ENCODE assay signal across 19 cellular contexts in the genomic region with DNA sequence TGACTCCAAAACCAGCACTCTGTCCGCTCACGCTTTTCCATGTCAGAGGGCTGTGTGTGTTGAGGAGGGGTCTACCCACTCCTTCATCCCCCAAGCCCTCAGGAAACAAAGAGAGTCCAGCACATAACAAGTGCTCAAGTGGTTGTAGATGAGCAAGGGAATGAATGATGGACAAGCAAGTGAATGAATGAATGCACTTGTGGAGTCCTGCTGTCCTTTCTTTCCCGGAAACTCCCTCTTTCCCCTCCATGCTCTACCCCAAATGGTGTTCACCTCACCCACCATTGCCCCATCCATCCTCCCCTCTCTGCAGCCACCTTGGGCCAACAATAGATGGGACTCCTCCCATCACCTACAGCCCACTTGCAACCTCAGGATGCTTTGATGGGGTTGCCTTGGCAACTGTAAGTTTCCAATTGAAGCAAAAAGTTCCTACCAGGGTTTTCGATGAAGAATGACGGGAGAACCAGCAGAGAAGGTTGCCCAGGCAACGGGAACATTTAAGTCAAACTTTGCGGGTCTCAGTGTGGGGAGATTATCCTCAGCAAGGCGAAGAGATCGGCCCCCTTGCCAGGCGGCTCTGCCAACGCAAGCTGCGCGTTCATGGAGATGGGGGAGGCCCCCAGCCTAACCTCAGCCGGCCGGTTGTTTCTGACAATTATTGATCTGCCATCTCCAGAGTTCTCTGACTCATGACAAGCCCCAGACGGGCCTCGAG. TPM values are rescaled to one million over a fixed set of nuclear protein-coding genes. Genes with fewer than 3 reads are reported as not detected.
DNase-seq lines count a peak whose midpoint lies in the region; ATAC-seq and TF ChIP-seq lines count a peak whose summit lies in the region.
"Had no signal": no experiment of that assay in that cellular context is flagged by ENCODE, and none has a peak within 500 bp of the region (broad histone marks: within the 10 kb centered on the region; RNA-seq: fewer than 3 reads in every experiment).

No MANE protein-coding gene starts in this region.

- POLR2A ChIA-PET in activated CD8-positive, alpha-beta T cell treated with anti-CD3 and anti-CD28 coated beads, Interleukin-2, amount 10 ng/mL, durations not matched to agents 7 days and 5 days (lab: Charles Lee) = no interaction called here
- POLR2A ChIA-PET in activated CD8-positive, alpha-beta T cell treated with anti-CD3 and anti-CD28 coated beads for 36 hours (lab: Charles Lee) = no interaction called here

- H3K4me3 Mint-ChIP-seq in activated CD8-positive, alpha-beta T cell treated with anti-CD3 and anti-CD28 coated beads, Interleukin-2, amount 10 ng/mL, durations not matched to agents 7 days and 5 days = no peak overlapping the region
- H3K4me3 Mint-ChIP-seq in activated CD8-positive, alpha-beta T cell treated with anti-CD3 and anti-CD28 coated beads for 36 hours = no peak overlapping the region
- H3K4me3 Mint-ChIP-seq: CD14-positive monocyte had no signal

- intact Hi-C loops in activated CD8-positive, alpha-beta T cell treated with anti-CD3 and anti-CD28 coated beads for 36 hours (cut with micrococcal nuclease) = no loop called here
- intact Hi-C loops in head of caudate nucleus (cut with DNase I) = no loop called here

- CTCF ChIA-PET in activated CD8-positive, alpha-beta T cell treated with anti-CD3 and anti-CD28 coated beads, Interleukin-2, amount 10 ng/mL, durations not matched to agents 7 days and 5 days (lab: Charles Lee) = no interaction called here
- CTCF ChIA-PET in activated CD8-positive, alpha-beta T cell treated with anti-CD3 and anti-CD28 coated beads for 36 hours (lab: Charles Lee) = no interaction called here

- peak overlapping the region; percentile 39 for H3K27ac Mint-ChIP-seq in activated CD8-positive, alpha-beta T cell treated with anti-CD3 and anti-CD28 coated beads, Interleukin-2, amount 10 ng/mL, durations not matched to agents 7 days and 5 days
- no peak overlapping the region for H3K27ac Mint-ChIP-seq in activated CD8-positive, alpha-beta T cell treated with anti-CD3 and anti-CD28 coated beads for 36 hours

- no peaks in the 10 kb centered on the region for H3K27me3 Mint-ChIP-seq in activated CD8-positive, alpha-beta T cell treated with anti-CD3 and anti-CD28 coated beads, Interleukin-2, amount 10 ng/mL, durations not matched to agents 7 days and 5 days (ENCODE audit: low read depth)
- H3K27me3 Mint-ChIP-seq in activated CD8-positive, alpha-beta T cell treated with anti-CD3 and anti-CD28 coated beads for 36 hours = no peaks in the 10 kb centered on the region

- TF ChIP-seq CTCF in activated CD8-positive, alpha-beta T cell treated with anti-CD3 and anti-CD28 coated beads for 36 hours (IDR thresholded peaks at IDR 0.05) = no peak

- no peak for ATAC-seq in activated CD8-positive, alpha-beta T cell treated with anti-CD3 and anti-CD28 coated beads, Interleukin-2, amount 10 ng/mL, durations not matched to agents 7 days and 5 days
- no peak for ATAC-seq in activated CD8-positive, alpha-beta T cell treated with anti-CD3 and anti-CD28 coated beads for 36 hours

- no peaks in the 10 kb centered on the region for H3K9me3 Mint-ChIP-seq in activated CD8-positive, alpha-beta T cell treated with anti-CD3 and anti-CD28 coated beads, Interleukin-2, amount 10 ng/mL, durations not matched to agents 7 days and 5 days (ENCODE audit: insufficient read depth)
- no peaks in the 10 kb centered on the region for H3K9me3 Mint-ChIP-seq in activated CD8-positive, alpha-beta T cell treated with anti-CD3 and anti-CD28 coated beads for 36 hours
- H3K9me3 Mint-ChIP-seq: CD14-positive monocyte had no signal

- peaks cover 10% of the 10 kb centered on the region for H3K4me1 Mint-ChIP-seq in activated CD8-positive, alpha-beta T cell treated with anti-CD3 and anti-CD28 coated beads, Interleukin-2, amount 10 ng/mL, durations not matched to agents 7 days and 5 days (ENCODE audit: low read depth)
- peaks cover 2% of the 10 kb centered on the region for H3K4me1 Mint-ChIP-seq in activated CD8-positive, alpha-beta T cell treated with anti-CD3 and anti-CD28 coated beads for 36 hours (ENCODE audit: low read depth)

- peaks cover 24% of the 10 kb centered on the region for H3K36me3 Mint-ChIP-seq in activated CD8-positive, alpha-beta T cell treated with anti-CD3 and anti-CD28 coated beads, Interleukin-2, amount 10 ng/mL, durations not matched to agents 7 days and 5 days (ENCODE audit: low read depth)
- peaks cover 15% of the 10 kb centered on the region for H3K36me3 Mint-ChIP-seq in activated CD8-positive, alpha-beta T cell treated with anti-CD3 and anti-CD28 coated beads for 36 hours (ENCODE audit: low read depth)

- DNase-seq in activated CD8-positive, alpha-beta T cell treated with anti-CD3 and anti-CD28 coated beads, Interleukin-2, amount 10 ng/mL, durations not matched to agents 7 days and 5 days = no peak
- no peak for DNase-seq in activated CD8-positive, alpha-beta T cell treated with anti-CD3 and anti-CD28 coated beads for 36 hours
- DNase-seq in astrocyte of the hippocampus (ENCODE audit: low read depth, low spot score) (peak; percentile 41), head of caudate nucleus (peak; percentile 34 to 91 (median 72)), putamen (ENCODE audit: low spot score) (peak; percentile 86), NCI-H526 (lab: John Stamatoyannopoulos, UW) (no peak)
- no peak for DNase-seq in stimulated activated naive CD4-positive, alpha-beta T cell (lab: John Stamatoyannopoulos, UW)
- no peak for DNase-seq in activated T-cell treated with anti-CD3 and anti-CD28 coated beads, Interleukin-2, amount 50 U/mL, for 48 hours
- DNase-seq: DMS 273 treated with DMSO at 0.1 percent for 48 hours, GF-D8, GM23248, HCEC 1CT, KG1, NCI-H1417 treated with DMSO at 0.1 percent for 48 hours, NCI-H2029 treated with DMSO at 0.1 percent for 48 hours, NCI-H2227 treated with DMSO at 0.1 percent for 48 hours, NCI-H526 treated with DMSO at 0.1 percent for 48 hours, Right ventricle myocardium superior had no signal

RNA-seq across cellular contexts. Expression of a gene that starts 51.0 kb away (rescaled TPM):
- total RNA-seq in activated CD8-positive, alpha-beta T cell treated with anti-CD3 and anti-CD28 coated beads, Interleukin-2, amount 10 ng/mL, durations not matched to agents 7 days and 5 days = 100 to 1,000 TPM; 275 to 287 TPM
- total RNA-seq in activated CD8-positive, alpha-beta T cell treated with anti-CD3 and anti-CD28 coated beads for 36 hours = 100 to 1,000 TPM; 318 to 319 TPM

Comparison
In these comparisons a context has a peak if more than half of its experiments do, and no peak if none do; other contexts are left out.
1. DNase-seq: peak in astrocyte of the hippocampus (single experiment), head of caudate nucleus (42 of 42) and putamen (single experiment); none in activated CD8-positive, alpha-beta T cell treated with anti-CD3 and anti-CD28 coated beads, Interleukin-2, amount 10 ng/mL, durations not matched to agents 7 days and 5 days (single experiment), activated CD8-positive, alpha-beta T cell treated with anti-CD3 and anti-CD28 coated beads for 36 hours (single experiment), stimulated activated naive CD4-positive, alpha-beta T cell (0 of 6), NCI-H526 (0 of 2) and activated T-cell treated with anti-CD3 and anti-CD28 coated beads, Interleukin-2, amount 50 U/mL, for 48 hours (0 of 2).